ENCODE assay signal across 10 cellular contexts in the genomic region with DNA sequence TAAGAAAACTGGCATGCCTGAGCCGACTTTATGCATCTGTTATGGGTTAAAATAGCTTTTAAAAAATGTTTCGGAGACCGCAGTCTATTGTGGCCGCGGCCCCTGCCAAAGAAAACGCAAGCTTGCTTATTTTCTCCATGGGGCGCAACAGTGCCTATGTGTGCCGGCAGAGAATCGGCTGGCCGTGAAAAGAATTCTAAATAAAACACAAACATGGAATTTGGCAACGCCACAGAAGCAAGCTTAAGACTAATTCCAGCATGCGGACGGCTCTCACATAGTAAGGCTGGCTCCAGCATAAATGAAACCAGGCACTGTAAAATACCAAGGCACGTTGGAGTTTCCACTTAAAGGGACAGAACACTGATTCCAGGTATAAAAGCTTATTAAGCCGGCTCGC. TPM values are rescaled to one million over a fixed set of nuclear protein-coding genes. Genes with fewer than 3 reads are reported as not detected.
DNase-seq lines count a peak whose midpoint lies in the region; FAIRE-seq and TF ChIP-seq lines count a peak whose summit lies in the region.
"Had no signal": no experiment of that assay in that cellular context is flagged by ENCODE, and none has a peak within 500 bp of the region (broad histone marks: within the 10 kb centered on the region; RNA-seq: fewer than 3 reads in every experiment).

No MANE protein-coding gene starts in this region.

- intact Hi-C loops in thyroid gland (cut with DNase I), result no loop called here

- H3K27me3 Mint-ChIP-seq in activated naive CD4-positive, alpha-beta T cell treated with anti-CD3 and anti-CD28 coated beads, Interleukin-2, amount 50 U/mL, for 24 hours, result no peaks in the 10 kb centered on the region
- peaks cover 27% of the 10 kb centered on the region for H3K27me3 Mint-ChIP-seq in astrocyte (ENCODE audit: low read depth, unreplicated experiment)

- WGBS in thyroid gland, 2 donors, result 9 to 17% methylated on average over 16 of the region's 16 CpGs

- H3K4me3 ChIP-seq in astrocyte (ENCODE audit: insufficient read depth, low read depth, low read length), result peak overlapping the region; percentile 38
- H3K4me3 ChIP-seq in kidney epithelial cell (ENCODE audit: low read depth, low read length), result peak overlapping the region; percentile 14
- H3K4me3 ChIP-seq in thyroid gland (replicated peaks in 1 of 3), result peak overlapping the region in 1 of 3 donors; percentile 8
- no peak overlapping the region for H3K4me3 ChIP-seq in H7 (ENCODE audit: insufficient read depth, low read depth, low read length)

- peaks cover 6% of the 10 kb centered on the region for H3K27me3 ChIP-seq in astrocyte (ENCODE audit: insufficient read depth, low read length)
- peaks cover 7% of the 10 kb centered on the region for H3K27me3 ChIP-seq in kidney epithelial cell (ENCODE audit: control insufficient read depth, insufficient read depth, low read length)
- H3K27me3 ChIP-seq in thyroid gland, result no peaks in the 10 kb centered on the region
- H3K27me3 ChIP-seq in H7 (ENCODE audit: control insufficient read depth, insufficient read depth, low read length), result no peaks in the 10 kb centered on the region

- H3K9me3 ChIP-seq in astrocyte (ENCODE audit: insufficient read depth, low read depth, low read length), result no peaks in the 10 kb centered on the region
- H3K9me3 ChIP-seq in thyroid gland, result no peaks in the 10 kb centered on the region

- H3K4me1 ChIP-seq in astrocyte (ENCODE audit: insufficient read depth, low read length), result peaks cover 12% of the 10 kb centered on the region
- peaks cover 11 to 15% of the 10 kb centered on the region in 2 donors for H3K4me1 ChIP-seq in thyroid gland

- peak; percentile 80 for FAIRE-seq in astrocyte (lab: Jason Lieb, UNC)

- H3K4me3 Mint-ChIP-seq in activated naive CD4-positive, alpha-beta T cell treated with anti-CD3 and anti-CD28 coated beads, Interleukin-2, amount 50 U/mL, for 24 hours, result peak overlapping the region; percentile 86
- H3K4me3 Mint-ChIP-seq in astrocyte (ENCODE audit: unreplicated experiment), result no peak overlapping the region
- H3K4me3 Mint-ChIP-seq: memory B cell had no signal

- H3K27ac ChIP-seq in astrocyte (ENCODE audit: low read depth, low read length) (no peak overlapping the region), thyroid gland (peak overlapping the region in 1 of 3 donors; percentile 3)

- no peak for DNase-seq in activated naive CD4-positive, alpha-beta T cell (lab: John Stamatoyannopoulos, UW)
- DNase-seq in astrocyte (ENCODE audit: low read depth) (peak; percentile 84), kidney epithelial cell (ENCODE audit: low read depth) (no peak), thyroid gland (peak; percentile 64 to 71), NCI-H1092 treated with DMSO at 0.1 percent for 48 hours (lab: John Stamatoyannopoulos, UW) (no peak), H7 (no peak), 8988T (no peak)
- DNase-seq: NCI-H774 had no signal

- H2AFZ ChIP-seq in astrocyte (ENCODE audit: low read depth, low read length), result no peak overlapping the region

- TF ChIP-seq CTCF in astrocyte (IDR thresholded peaks at IDR 0.05; ENCODE audit: insufficient read depth, low read depth, low read length) (no peak), kidney epithelial cell (IDR thresholded peaks at IDR 0.05; ENCODE audit: insufficient read depth, low read length, poor library complexity, severe bottlenecking) (no peak), thyroid gland (IDR thresholded peaks at IDR 0.05) (no peak)

- H3K9ac ChIP-seq in astrocyte (ENCODE audit: low read length), result no peak overlapping the region

- no peaks in the 10 kb centered on the region for H3K36me3 ChIP-seq in astrocyte (ENCODE audit: insufficient read depth, low read length)
- H3K36me3 ChIP-seq in kidney epithelial cell (ENCODE audit: control insufficient read depth, insufficient read depth, low read length), result no peaks in the 10 kb centered on the region
- H3K36me3 ChIP-seq in thyroid gland, result no peaks in the 10 kb centered on the region
- H3K36me3 ChIP-seq in H7 (replicated peaks; ENCODE audit: control insufficient read depth, insufficient read depth, low read length), result no peaks in the 10 kb centered on the region

- H3K4me1 Mint-ChIP-seq in activated naive CD4-positive, alpha-beta T cell treated with anti-CD3 and anti-CD28 coated beads, Interleukin-2, amount 50 U/mL, for 24 hours, result peaks cover 96% of the 10 kb centered on the region
- no peaks in the 10 kb centered on the region for H3K4me1 Mint-ChIP-seq in astrocyte (ENCODE audit: low read depth, unreplicated experiment)
- H3K4me1 Mint-ChIP-seq: memory B cell had no signal

- H4K20me1 ChIP-seq in astrocyte (ENCODE audit: insufficient read depth, low read length), result peaks cover 10% of the 10 kb centered on the region

- H3K79me2 ChIP-seq in astrocyte (ENCODE audit: insufficient read depth, low read length), result no peaks in the 10 kb centered on the region

- H3K36me3 Mint-ChIP-seq in activated naive CD4-positive, alpha-beta T cell treated with anti-CD3 and anti-CD28 coated beads, Interleukin-2, amount 50 U/mL, for 24 hours, result peaks cover 16% of the 10 kb centered on the region
- H3K36me3 Mint-ChIP-seq in astrocyte (ENCODE audit: low read depth, unreplicated experiment), result no peaks in the 10 kb centered on the region
- H3K36me3 Mint-ChIP-seq: memory B cell had no signal

- no peak for TF ChIP-seq POLR2A in thyroid gland (IDR thresholded peaks at IDR 0.05)

- peak overlapping the region; percentile 80 for H3K4me2 ChIP-seq in astrocyte (ENCODE audit: low read length)

- H3K9me3 Mint-ChIP-seq in activated naive CD4-positive, alpha-beta T cell treated with anti-CD3 and anti-CD28 coated beads, Interleukin-2, amount 50 U/mL, for 24 hours, result no peaks in the 10 kb centered on the region
- H3K9me3 Mint-ChIP-seq in astrocyte (ENCODE audit: unreplicated experiment), result no peaks in the 10 kb centered on the region

- peak overlapping the region; percentile 96 for H3K27ac Mint-ChIP-seq in activated naive CD4-positive, alpha-beta T cell treated with anti-CD3 and anti-CD28 coated beads, Interleukin-2, amount 50 U/mL, for 24 hours
- no peak overlapping the region for H3K27ac Mint-ChIP-seq in astrocyte (ENCODE audit: unreplicated experiment)
- H3K27ac Mint-ChIP-seq: memory B cell had no signal

RNA-seq across cellular contexts. Expression of gene BCL11B, which starts 56.7 kb away (rescaled TPM):
- total RNA-seq in astrocyte (1.1 and 2.0 TPM in 2 replicates), kidney epithelial cell (2.1 and 2.3 TPM in 2 replicates), thyroid gland (1 to 10 TPM in 3 of 4 donors, under 1 TPM in 1; 0.81 to 4.3 (median 2.3) TPM)
- 5.7 and 6.1 TPM in 2 replicates for total RNA-seq in H7 (2014; rRNA removed; shearing (Covaris generic))

Comparison
In these comparisons a context has a peak if more than half of its experiments do, and no peak if none do; other contexts are left out.
1. DNase-seq: peak in astrocyte (single experiment) and thyroid gland (2 of 2); none in activated naive CD4-positive, alpha-beta T cell (0 of 4), kidney epithelial cell (single experiment), NCI-H1092 treated with DMSO at 0.1 percent for 48 hours (single experiment), H7 (single experiment) and 8988T (single experiment).